In genomic region chr10:95504187-95504800, GRCh38 we compare ENCODE assay signal across 25 cellular contexts. TPM values are rescaled to one million over a fixed set of nuclear protein-coding genes. Genes with fewer than 3 reads are reported as not detected.
DNase-seq lines count a peak whose midpoint lies in the region; ATAC-seq and TF ChIP-seq lines count a peak whose summit lies in the region.
"Had no signal": no experiment of that assay in that cellular context is flagged by ENCODE, and none has a peak within 500 bp of the region (broad histone marks: within the 10 kb centered on the region; RNA-seq: fewer than 3 reads in every experiment).

No MANE protein-coding gene starts in this region.

- intact Hi-C loops in heart right ventricle (cut with DNase I) = loop anchor here in 1 of 10 donors (10.0 kb wide), 1 partner anchor 51 kb away; no protein-coding TSS in a partner anchor
- intact Hi-C loops in left cardiac atrium (cut with DNase I) = no loop called here
- intact Hi-C loops in aorta (cut with DNase I) = loop anchor here in 1 of 2 donors (10.0 kb wide), 1 partner anchor 51 kb away; no protein-coding TSS in a partner anchor

- peak overlapping the region; percentile 21 to 98 (median 94) for H3K27ac Mint-ChIP-seq in nephron
- H3K27ac Mint-ChIP-seq: activated T-cell treated with anti-CD3 and anti-CD28 coated beads, Interleukin-2, amount 50 U/mL, for 24 hours; B cell; H9; stimulated activated effector memory CD8-positive, alpha-beta T cell treated with anti-CD3 and anti-CD28 coated beads, Interleukin-12 subunit alpha, Interleukin-12 subunit beta, amount 100 ng/mL, for 72 hours had no signal

- H3K4me1 Mint-ChIP-seq in nephron = peaks cover 72% of the 10 kb centered on the region
- H3K4me1 Mint-ChIP-seq: B cell; stimulated activated effector memory CD8-positive, alpha-beta T cell treated with anti-CD3 and anti-CD28 coated beads, Interleukin-12 subunit alpha, Interleukin-12 subunit beta, amount 100 ng/mL, for 72 hours had no signal

- no peaks in the 10 kb centered on the region for H3K27me3 Mint-ChIP-seq in nephron (ENCODE audit: low read depth)

- TF ChIP-seq CTCF in heart right ventricle (IDR thresholded peaks at IDR 0.05) (no peak), epithelial cell of esophagus (IDR thresholded peaks at IDR 0.05; ENCODE audit: insufficient read depth, low read depth, low read length, missing control alignments) (no peak), nephron (IDR thresholded peaks at IDR 0.05; ENCODE audit: unreplicated experiment in 3 of 3) (no peak)

- ATAC-seq in heart right ventricle = no peak
- ATAC-seq in left cardiac atrium = no peak
- ATAC-seq in aorta (ENCODE audit: low FRiP score) = no peak
- no peak for ATAC-seq in HG02798 (IDR thresholded peaks at IDR 0.05; ENCODE audit: poor library complexity, unreplicated experiment)
- ATAC-seq: stimulated activated effector memory CD8-positive, alpha-beta T cell treated with anti-CD3 and anti-CD28 coated beads, Interleukin-12 subunit alpha, Interleukin-12 subunit beta, amount 100 ng/mL, for 72 hours had no signal

- H3K27me3 ChIP-seq in heart right ventricle (no peaks in the 10 kb centered on the region), aorta (ENCODE audit: control insufficient read depth in 1 of 2, insufficient read depth in 2 of 2, low read length in 1 of 2) (no peaks in the 10 kb centered on the region)
- H3K27me3 ChIP-seq: left lung had no signal

- no peaks in the 10 kb centered on the region for H3K36me3 Mint-ChIP-seq in nephron (ENCODE audit: low read depth)
- H3K36me3 Mint-ChIP-seq: stimulated activated effector memory CD8-positive, alpha-beta T cell treated with anti-CD3 and anti-CD28 coated beads, Interleukin-12 subunit alpha, Interleukin-12 subunit beta, amount 100 ng/mL, for 72 hours had no signal

- H3K27ac ChIP-seq in heart right ventricle (peak overlapping the region in 7 of 10 donors; percentile 14 to 90 (median 83)), aorta (ENCODE audit: low read depth in 1 of 2, low read length in 2 of 2) (peak overlapping the region; percentile 87 to 92)
- H3K27ac ChIP-seq: left lung had no signal

- no peaks in the 10 kb centered on the region for H3K9me3 Mint-ChIP-seq in nephron
- H3K9me3 Mint-ChIP-seq: activated T-cell treated with anti-CD3 and anti-CD28 coated beads, Interleukin-2, amount 50 U/mL, for 24 hours; H9; neural crest cell; stimulated activated effector memory CD8-positive, alpha-beta T cell treated with anti-CD3 and anti-CD28 coated beads, Interleukin-12 subunit alpha, Interleukin-12 subunit beta, amount 100 ng/mL, for 72 hours had no signal

- H3K36me3 ChIP-seq in heart right ventricle = peaks cover 0 to 3% (median 0%) of the 10 kb centered on the region in 9 donors
- peaks cover 0 to 3% of the 10 kb centered on the region in 2 donors for H3K36me3 ChIP-seq in aorta (ENCODE audit: control insufficient read depth in 1 of 2, insufficient read depth in 2 of 2, low read length in 1 of 2)
- H3K36me3 ChIP-seq: left lung had no signal

- DNase-seq in heart right ventricle = no peak
- no peak for DNase-seq in left cardiac atrium
- DNase-seq in epithelial cell of esophagus (ENCODE audit: low read depth) = peak; percentile 60
- DNase-seq in aorta = no peak
- DNase-seq in NCI-H1694 treated with DMSO at 0.1 percent for 48 hours (lab: John Stamatoyannopoulos, UW) = no peak
- DNase-seq in NOMO-1 treated with DMSO at 0.1 percent for 48 hours (lab: John Stamatoyannopoulos, UW; ENCODE audit: unreplicated experiment) = no peak
- DNase-seq: activated CD4-positive, CD25-positive, alpha-beta regulatory T cell treated with anti-CD3 and anti-CD28 coated beads, Interleukin-2, amount 50 U/mL, for 72 hours; activated CD8-positive, alpha-beta memory T cell treated with anti-CD3 and anti-CD28 coated beads for 24 hours; activated naive CD4-positive, alpha-beta T cell treated with Interleukin-2 at 50 U/mL for 16 hours; activated T-cell treated with anti-CD3 and anti-CD28 coated beads, Interleukin-2, amount 50 U/mL, for 24 hours; central memory CD4-positive, alpha-beta T cell; effector CD8-positive, alpha-beta T cell; GDM1; H9; left lung; NCI-H146; NCI-H524; posterior cingulate gyrus; small intestine; stimulated activated CD4-positive, alpha-beta T cell treated with anti-CD3 and anti-CD28 coated beads, Interleukin-2, amount 100 ng/mL, for 24 hours had no signal

- 77 to 80% methylated on average over 5 of the region's 5 CpGs for WGBS in heart right ventricle, 2 donors
- WGBS in aorta, 2 donors = 27 to 34% methylated on average over 5 of the region's 5 CpGs

- no peaks in the 10 kb centered on the region for H3K9me3 ChIP-seq in heart right ventricle
- H3K9me3 ChIP-seq in aorta (ENCODE audit: control insufficient read depth, low read length) = no peaks in the 10 kb centered on the region
- H3K9me3 ChIP-seq: left lung had no signal

- H3K4me3 Mint-ChIP-seq in nephron = no peak overlapping the region
- H3K4me3 Mint-ChIP-seq: activated T-cell treated with anti-CD3 and anti-CD28 coated beads, Interleukin-2, amount 50 U/mL, for 24 hours; B cell; H9; neural crest cell; stimulated activated effector memory CD8-positive, alpha-beta T cell treated with anti-CD3 and anti-CD28 coated beads, Interleukin-12 subunit alpha, Interleukin-12 subunit beta, amount 100 ng/mL, for 72 hours had no signal

- H3K4me3 ChIP-seq in heart right ventricle = no peak overlapping the region
- no peak overlapping the region for H3K4me3 ChIP-seq in epithelial cell of esophagus (ENCODE audit: low read length)
- no peak overlapping the region for H3K4me3 ChIP-seq in aorta (ENCODE audit: low read length in 2 of 2)
- H3K4me3 ChIP-seq: left lung had no signal

- peaks cover 20 to 98% (median 91%) of the 10 kb centered on the region in 9 donors for H3K4me1 ChIP-seq in heart right ventricle
- peaks cover 15 to 17% of the 10 kb centered on the region in 2 donors for H3K4me1 ChIP-seq in aorta (ENCODE audit: control insufficient read depth in 1 of 2, insufficient read depth in 2 of 2, low read length in 2 of 2)

RNA-seq across cellular contexts. Expression of gene SORBS1, which starts 56.9 kb away (rescaled TPM):
- total RNA-seq in heart right ventricle (1,000 to 10,000 TPM in 6 of 10 donors, 100 to 1,000 TPM in 4; 528 to 1,253 (median 1,130) TPM), left cardiac atrium (100 to 1,000 TPM; 465 to 617 TPM), aorta (1,000 to 10,000 TPM in 1 of 2 donors, 100 to 1,000 TPM in 1; 591 to 1,478 TPM)
- polyA plus RNA-seq in heart right ventricle (100 to 1,000 TPM; 140 to 350 TPM), aorta (100 to 1,000 TPM; 371 to 372 TPM)
